22 cellular contexts compared by ENCODE assay signal in genomic region chr20:19970256-19970765, GRCh38.
"Had no signal": no experiment of that assay in that cellular context is flagged by ENCODE, and none has a peak within 500 bp of the region (broad histone marks: within the 10 kb centered on the region; RNA-seq: fewer than 3 reads in every experiment).

No MANE protein-coding gene starts in this region.

- H3K4me3 Mint-ChIP-seq: activated CD8-positive, alpha-beta T cell treated with anti-CD3 and anti-CD28 coated beads, Interleukin-2, amount 10 ng/mL, durations not matched to agents 7 days and 5 days; activated naive CD4-positive, alpha-beta T cell treated with anti-CD3 and anti-CD28 coated beads, Interleukin-2, amount 50 U/mL, for 24 hours; activated T-helper 1 cell treated with anti-CD3 and anti-CD28 coated beads, Interleukin-12 subunit alpha, Interleukin-12 subunit beta, Interleukin-2, Interleukin-4 antibody, amounts not matched to agents 30 ng/mL and 10 ng/mL and 1 ng/mL, durations not matched to agents 14 hours and 24 hours and 36 hours; natural killer cell; type B pancreatic cell had no signal

- H3K27ac Mint-ChIP-seq: activated CD8-positive, alpha-beta T cell treated with anti-CD3 and anti-CD28 coated beads, Interleukin-2, amount 10 ng/mL, durations not matched to agents 7 days and 5 days; activated naive CD4-positive, alpha-beta T cell treated with anti-CD3 and anti-CD28 coated beads, Interleukin-2, amount 50 U/mL, for 24 hours; activated T-helper 1 cell treated with anti-CD3 and anti-CD28 coated beads, Interleukin-12 subunit alpha, Interleukin-12 subunit beta, Interleukin-2, Interleukin-4 antibody, amounts not matched to agents 30 ng/mL and 10 ng/mL and 1 ng/mL, durations not matched to agents 14 hours and 24 hours and 36 hours; natural killer cell; type B pancreatic cell had no signal

- H3K9me3 ChIP-seq: gastroesophageal sphincter, heart left ventricle, neutrophil, ovary, prostate gland, right atrium auricular region, testis, vagina had no signal

- H3K27me3 Mint-ChIP-seq: activated naive CD4-positive, alpha-beta T cell treated with anti-CD3 and anti-CD28 coated beads, Interleukin-2, amount 50 U/mL, for 24 hours; type B pancreatic cell had no signal

- ATAC-seq: activated CD8-positive, alpha-beta T cell treated with anti-CD3 and anti-CD28 coated beads, Interleukin-2, amount 10 ng/mL, durations not matched to agents 7 days and 5 days; gastroesophageal sphincter; heart left ventricle; natural killer cell; stimulated activated naive CD8-positive, alpha-beta T cell treated with anti-CD3 and anti-CD28 coated beads, Interleukin-15, Interleukin-2, amounts not matched to agents 100 U/mL and 50 U/mL, for 24 hours had no signal

- H3K9me3 Mint-ChIP-seq: activated naive CD4-positive, alpha-beta T cell treated with anti-CD3 and anti-CD28 coated beads, Interleukin-2, amount 50 U/mL, for 24 hours; activated T-helper 1 cell treated with anti-CD3 and anti-CD28 coated beads, Interleukin-12 subunit alpha, Interleukin-12 subunit beta, Interleukin-2, Interleukin-4 antibody, amounts not matched to agents 30 ng/mL and 10 ng/mL and 1 ng/mL, durations not matched to agents 14 hours and 24 hours and 36 hours; natural killer cell; type B pancreatic cell had no signal

- H3K36me3 Mint-ChIP-seq: natural killer cell had no signal

- H3K4me3 ChIP-seq: gastroesophageal sphincter, heart left ventricle, ovary, prostate gland, right atrium auricular region, testis, vagina had no signal

- H3K27me3 ChIP-seq: gastroesophageal sphincter, heart left ventricle, ovary, right atrium auricular region, testis, vagina had no signal

- DNase-seq: activated CD4-positive, alpha-beta T cell treated with anti-CD3 and anti-CD28 coated beads for 1 hour; activated CD4-positive, alpha-beta T cell treated with anti-CD3 and anti-CD28 coated beads, Interleukin-2, amount 50 U/mL, for 1 hour; activated CD8-positive, alpha-beta T cell treated with anti-CD3 and anti-CD28 coated beads, Interleukin-2, amount 10 ng/mL, durations not matched to agents 7 days and 5 days; activated gamma-delta T cell treated with Interleukin-2 at 50 U/mL for 16 hours; dermis blood vessel endothelial cell; effector memory CD4-positive, alpha-beta T cell; heart left ventricle; midbrain; natural killer cell; ovary; stimulated activated CD4-positive, alpha-beta T cell treated with anti-CD3 and anti-CD28 coated beads, Interleukin-4, amount 100 ng/mL, for 24 hours; stimulated activated naive CD8-positive, alpha-beta T cell treated with anti-CD3 and anti-CD28 coated beads, Interleukin-15, Interleukin-2, amounts not matched to agents 100 U/mL and 50 U/mL, for 24 hours; T-helper 9 cell; testis had no signal

- H3K27ac ChIP-seq: neutrophil, ovary, prostate gland, right atrium auricular region, testis, vagina had no signal

- H3K36me3 ChIP-seq: neutrophil, ovary, prostate gland had no signal
